ENCODE assay signal across 23 cellular contexts in the genomic region with DNA sequence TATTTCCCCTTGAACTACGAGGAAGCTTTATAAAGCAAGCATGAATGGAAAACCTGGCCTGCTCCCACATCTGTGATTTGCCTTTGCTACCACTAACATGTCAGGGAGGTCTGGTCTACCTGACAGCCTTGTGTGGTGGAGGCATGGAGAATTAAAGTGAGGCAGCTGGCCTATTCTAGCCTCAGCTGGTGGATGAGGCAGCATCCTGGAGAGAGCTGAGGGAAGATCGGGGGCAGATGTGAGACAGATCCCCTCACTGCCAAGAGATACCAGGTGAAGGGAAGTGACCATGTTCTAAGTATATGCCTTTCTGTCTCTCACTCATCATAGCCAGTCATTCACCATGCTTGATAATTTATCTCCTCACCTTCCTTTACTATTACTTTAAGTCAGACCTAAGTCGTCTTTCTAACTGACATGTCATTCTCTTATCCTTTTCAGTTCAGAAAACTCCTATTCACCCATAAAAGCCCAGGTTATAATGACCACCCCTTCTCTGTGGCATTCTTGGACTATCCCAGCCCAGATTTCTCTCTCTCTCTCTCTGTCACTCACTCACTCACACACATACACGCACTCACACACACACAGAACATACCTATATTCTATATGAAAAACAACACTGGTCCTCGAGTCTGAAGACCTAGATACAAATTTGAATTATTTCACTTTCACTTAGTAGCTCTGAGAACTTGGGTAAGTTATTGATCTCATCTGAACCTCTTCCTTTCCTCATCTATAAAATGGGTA.
DNase-seq lines count a peak whose midpoint lies in the region; ATAC-seq, FAIRE-seq and TF ChIP-seq lines count a peak whose summit lies in the region.
"Had no signal": no experiment of that assay in that cellular context is flagged by ENCODE, and none has a peak within 500 bp of the region (broad histone marks: within the 10 kb centered on the region; RNA-seq: fewer than 3 reads in every experiment).

No MANE protein-coding gene starts in this region.

- H3K27ac Mint-ChIP-seq in Calu3 (ENCODE audit: unreplicated experiment) = no peak overlapping the region
- H3K27ac Mint-ChIP-seq: CD4-positive, alpha-beta T cell had no signal

- peak; percentile 66 for FAIRE-seq in bronchial epithelial cell (lab: Jason Lieb, UNC)
- FAIRE-seq: A549 had no signal

- no peak overlapping the region for H3K4me3 ChIP-seq in BLaER1
- no peak overlapping the region for H3K4me3 ChIP-seq in bronchial epithelial cell (ENCODE audit: low read depth, low read length)
- H3K4me3 ChIP-seq: A549, GM23248, HAP-1, MG63, Peyer's patch had no signal

- ATAC-seq in GM19397 (IDR thresholded peaks at IDR 0.05; ENCODE audit: unreplicated experiment) = peak; percentile 11
- ATAC-seq in HG03378 (IDR thresholded peaks at IDR 0.05; ENCODE audit: unreplicated experiment) = peak; percentile 10
- ATAC-seq: A549 had no signal

- H3K9ac ChIP-seq in BLaER1 = no peak overlapping the region
- H3K9ac ChIP-seq: GM23248 had no signal

- DNase-seq in bronchial epithelial cell (ENCODE audit: low read depth) (no peak), Calu3 (no peak), T-helper 2 cell (no peak), kidney tubule cell (ENCODE audit: low spot score) (no peak), MV-4-11 (lab: John Stamatoyannopoulos, UW) (no peak)
- DNase-seq: BE2C; Caco-2; CD4-positive, alpha-beta T cell; DMS153; GDM1; GM23248; NCI-H187 treated with DMSO at 0.1 percent for 48 hours; NCI-H2107; NCI-H510A; NK-92 treated with Interleukin-12 subunit alpha and Interleukin-12 subunit beta, amount 100 ng/mL, for 24 hours; T-helper 1 cell had no signal

- H3K9me3 ChIP-seq in BLaER1 = no peaks in the 10 kb centered on the region
- H3K9me3 ChIP-seq: A549, BE2C, Caco-2, HAP-1, MG63, Peyer's patch had no signal

- H3K4me1 ChIP-seq in BLaER1 = peaks cover 56% of the 10 kb centered on the region
- H3K4me1 ChIP-seq: A549, BE2C, Caco-2, HAP-1, Peyer's patch had no signal

- H3K27ac ChIP-seq in BLaER1 = no peak overlapping the region
- H3K27ac ChIP-seq: A549, GM23248, Peyer's patch had no signal

- H3K36me3 ChIP-seq in BLaER1 = no peaks in the 10 kb centered on the region
- no peaks in the 10 kb centered on the region for H3K36me3 ChIP-seq in bronchial epithelial cell (ENCODE audit: control insufficient read depth, insufficient read depth, low read length)
- H3K36me3 ChIP-seq: BE2C, HAP-1, MG63, Peyer's patch had no signal

- H3K4me2 ChIP-seq in BLaER1 = peak overlapping the region; percentile 79
- H3K4me2 ChIP-seq: A549 had no signal

- no peak overlapping the region for H3K4me3 Mint-ChIP-seq in Calu3 (ENCODE audit: low read depth, unreplicated experiment)
- H3K4me3 Mint-ChIP-seq: CD4-positive, alpha-beta T cell had no signal

- H3K9me3 Mint-ChIP-seq in Calu3 (ENCODE audit: low read depth, unreplicated experiment) = no peaks in the 10 kb centered on the region
- H3K9me3 Mint-ChIP-seq: CD4-positive, alpha-beta T cell had no signal

- intact Hi-C loops in Calu3 (cut with micrococcal nuclease; ENCODE audit: unreplicated experiment) = no loop called here

- H3K27me3 ChIP-seq in BLaER1 (no peaks in the 10 kb centered on the region), bronchial epithelial cell (ENCODE audit: control insufficient read depth, insufficient read depth, low read length) (no peaks in the 10 kb centered on the region)
- H3K27me3 ChIP-seq: BE2C, MG63, Peyer's patch had no signal

- CTCF ChIA-PET in Calu3 (lab: Charles Lee) = no interaction called here

- TF ChIP-seq CTCF in bronchial epithelial cell (IDR thresholded peaks at IDR 0.05; ENCODE audit: insufficient read depth, low read length, severe bottlenecking) (no peak), Calu3 (IDR thresholded peaks at IDR 0.05; ENCODE audit: unreplicated experiment) (no peak)

- peaks cover 22% of the 10 kb centered on the region for H3K4me1 Mint-ChIP-seq in Calu3 (ENCODE audit: low read depth, unreplicated experiment)

- H3K36me3 Mint-ChIP-seq in Calu3 (ENCODE audit: insufficient read depth, unreplicated experiment) = no peaks in the 10 kb centered on the region

- H3K27me3 Mint-ChIP-seq in Calu3 (ENCODE audit: unreplicated experiment) = peaks cover 36% of the 10 kb centered on the region

- BruUV-seq in Calu3 (replicated peaks; lab: Mats Ljungman, UMichigan) = no TSS peak

- H4K20me1 ChIP-seq in BLaER1 = no peaks in the 10 kb centered on the region
